In the genomic region with DNA sequence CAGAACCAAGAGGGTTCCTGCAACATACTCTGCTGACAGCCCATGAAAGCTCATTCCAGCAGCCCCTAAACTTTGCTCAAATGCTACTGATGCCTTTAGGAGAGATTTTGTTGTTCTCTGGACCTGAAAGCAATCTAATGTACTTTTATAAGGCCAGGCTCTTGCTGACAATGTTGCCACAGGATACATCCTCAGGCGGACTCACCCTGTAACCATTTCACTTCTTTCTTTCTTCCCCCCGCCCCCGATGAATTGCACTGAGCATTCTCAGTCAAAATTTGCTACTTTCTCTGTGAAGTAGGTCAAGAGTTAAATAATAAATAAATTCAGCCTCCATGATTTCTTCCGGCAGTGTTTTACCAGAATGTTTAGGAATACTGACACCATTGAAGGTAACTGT, we compare ENCODE assay signal across 1 cellular context.
TF ChIP-seq lines count a peak whose summit lies in the region.

No MANE protein-coding gene starts in this region.

TF ChIP-seq in SK-N-SH, 30 proteins besides CTCF, POLR2A, EP300 and RAD21 (continued from another document):
- TF ChIP-seq, protein P1, sequence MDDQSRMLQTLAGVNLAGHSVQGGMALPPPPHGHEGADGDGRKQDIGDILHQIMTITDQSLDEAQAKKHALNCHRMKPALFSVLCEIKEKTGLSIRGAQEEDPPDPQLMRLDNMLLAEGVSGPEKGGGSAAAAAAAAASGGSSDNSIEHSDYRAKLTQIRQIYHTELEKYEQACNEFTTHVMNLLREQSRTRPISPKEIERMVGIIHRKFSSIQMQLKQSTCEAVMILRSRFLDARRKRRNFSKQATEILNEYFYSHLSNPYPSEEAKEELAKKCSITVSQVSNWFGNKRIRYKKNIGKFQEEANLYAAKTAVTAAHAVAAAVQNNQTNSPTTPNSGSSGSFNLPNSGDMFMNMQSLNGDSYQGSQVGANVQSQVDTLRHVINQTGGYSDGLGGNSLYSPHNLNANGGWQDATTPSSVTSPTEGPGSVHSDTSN (IDR thresholded peaks at IDR 0.05), result no peak
- TF ChIP-seq, protein P2, sequence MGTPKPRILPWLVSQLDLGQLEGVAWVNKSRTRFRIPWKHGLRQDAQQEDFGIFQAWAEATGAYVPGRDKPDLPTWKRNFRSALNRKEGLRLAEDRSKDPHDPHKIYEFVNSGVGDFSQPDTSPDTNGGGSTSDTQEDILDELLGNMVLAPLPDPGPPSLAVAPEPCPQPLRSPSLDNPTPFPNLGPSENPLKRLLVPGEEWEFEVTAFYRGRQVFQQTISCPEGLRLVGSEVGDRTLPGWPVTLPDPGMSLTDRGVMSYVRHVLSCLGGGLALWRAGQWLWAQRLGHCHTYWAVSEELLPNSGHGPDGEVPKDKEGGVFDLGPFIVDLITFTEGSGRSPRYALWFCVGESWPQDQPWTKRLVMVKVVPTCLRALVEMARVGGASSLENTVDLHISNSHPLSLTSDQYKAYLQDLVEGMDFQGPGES (IDR thresholded peaks at IDR 0.05; ENCODE audit: low read depth, low read length), result no peak
- no peak for TF ChIP-seq GABPA (IDR thresholded peaks at IDR 0.05; ENCODE audit: low read depth)
- TF ChIP-seq EZH2phosphoT487 (IDR thresholded peaks at IDR 0.05; ENCODE audit: borderline replicate concordance, low read depth), result no peak
- no peak for TF ChIP-seq POLR2AphosphoS5 (IDR thresholded peaks at IDR 0.05; ENCODE audit: low read depth, low read length)
- no peak for TF ChIP-seq CHD2 (IDR thresholded peaks at IDR 0.05; ENCODE audit: low read length, partially characterized antibody)
- no peak for TF ChIP-seq FOXJ3 (CRISPR knock-in tag; IDR thresholded peaks at IDR 0.05)
- TF ChIP-seq NFIC (IDR thresholded peaks at IDR 0.05; ENCODE audit: borderline replicate concordance), result no peak
- TF ChIP-seq, protein P3, sequence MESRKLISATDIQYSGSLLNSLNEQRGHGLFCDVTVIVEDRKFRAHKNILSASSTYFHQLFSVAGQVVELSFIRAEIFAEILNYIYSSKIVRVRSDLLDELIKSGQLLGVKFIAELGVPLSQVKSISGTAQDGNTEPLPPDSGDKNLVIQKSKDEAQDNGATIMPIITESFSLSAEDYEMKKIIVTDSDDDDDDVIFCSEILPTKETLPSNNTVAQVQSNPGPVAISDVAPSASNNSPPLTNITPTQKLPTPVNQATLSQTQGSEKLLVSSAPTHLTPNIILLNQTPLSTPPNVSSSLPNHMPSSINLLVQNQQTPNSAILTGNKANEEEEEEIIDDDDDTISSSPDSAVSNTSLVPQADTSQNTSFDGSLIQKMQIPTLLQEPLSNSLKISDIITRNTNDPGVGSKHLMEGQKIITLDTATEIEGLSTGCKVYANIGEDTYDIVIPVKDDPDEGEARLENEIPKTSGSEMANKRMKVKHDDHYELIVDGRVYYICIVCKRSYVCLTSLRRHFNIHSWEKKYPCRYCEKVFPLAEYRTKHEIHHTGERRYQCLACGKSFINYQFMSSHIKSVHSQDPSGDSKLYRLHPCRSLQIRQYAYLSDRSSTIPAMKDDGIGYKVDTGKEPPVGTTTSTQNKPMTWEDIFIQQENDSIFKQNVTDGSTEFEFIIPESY (IDR thresholded peaks at IDR 0.05; ENCODE audit: borderline replicate concordance, low read depth), result no peak
- TF ChIP-seq, protein P4, sequence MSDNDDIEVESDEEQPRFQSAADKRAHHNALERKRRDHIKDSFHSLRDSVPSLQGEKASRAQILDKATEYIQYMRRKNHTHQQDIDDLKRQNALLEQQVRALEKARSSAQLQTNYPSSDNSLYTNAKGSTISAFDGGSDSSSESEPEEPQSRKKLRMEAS (IDR thresholded peaks at IDR 0.05; ENCODE audit: low read depth), result no peak
- TF ChIP-seq RCOR1 (IDR thresholded peaks at IDR 0.05; ENCODE audit: low read length), result no peak
- no peak for TF ChIP-seq RXRA (IDR thresholded peaks at IDR 0.05; ENCODE audit: borderline replicate concordance, low read depth)
- no peak for TF ChIP-seq NRF1 (IDR thresholded peaks at IDR 0.05; ENCODE audit: low read depth, low read length)
- TF ChIP-seq ELF1 (IDR thresholded peaks at IDR 0.05), result no peak
- no peak for TF ChIP-seq SIN3A (IDR thresholded peaks at IDR 0.05; ENCODE audit: borderline replicate concordance, low read depth, low read length)
- TF ChIP-seq MXI1 (IDR thresholded peaks at IDR 0.05; ENCODE audit: low read depth, low read length), result no peak
- TF ChIP-seq JUND (IDR thresholded peaks at IDR 0.05), result no peak
